In genomic region chr15:68335251-68335650, GRCh38 we compare ENCODE assay signal across 11 cellular contexts. TPM values are rescaled to one million over a fixed set of nuclear protein-coding genes. Genes with fewer than 3 reads are reported as not detected.
DNase-seq lines count a peak whose midpoint lies in the region; FAIRE-seq and TF ChIP-seq lines count a peak whose summit lies in the region.
"Had no signal": no experiment of that assay in that cellular context is flagged by ENCODE, and none has a peak within 500 bp of the region (broad histone marks: within the 10 kb centered on the region; RNA-seq: fewer than 3 reads in every experiment).

No MANE protein-coding gene starts in this region.

- H3K9ac ChIP-seq in astrocyte (ENCODE audit: low read length) (no peak overlapping the region), kidney (ENCODE audit: low read length in 2 of 2) (no peak overlapping the region)

- H3K4me1 ChIP-seq in astrocyte (ENCODE audit: insufficient read depth, low read length), result peaks cover 34% of the 10 kb centered on the region
- H3K4me1 ChIP-seq in kidney (ENCODE audit: control insufficient read depth in 1 of 2, insufficient read depth in 1 of 2, low read depth in 1 of 2, low read length in 2 of 2), result peaks cover 8 to 12% of the 10 kb centered on the region in 2 donors

- H3K79me2 ChIP-seq in astrocyte (ENCODE audit: insufficient read depth, low read length), result no peaks in the 10 kb centered on the region

- H3K36me3 ChIP-seq in astrocyte (ENCODE audit: insufficient read depth, low read length) (peaks cover 8% of the 10 kb centered on the region), kidney (ENCODE audit: control insufficient read depth in 1 of 2, insufficient read depth in 2 of 2, low read length in 2 of 2) (no peaks in the 10 kb centered on the region)

- H3K9me3 ChIP-seq in astrocyte (ENCODE audit: insufficient read depth, low read depth, low read length), result no peaks in the 10 kb centered on the region
- no peaks in the 10 kb centered on the region for H3K9me3 ChIP-seq in kidney (ENCODE audit: control insufficient read depth in 1 of 2, low read length in 2 of 2)

- H3K27me3 ChIP-seq in astrocyte (ENCODE audit: insufficient read depth, low read length), result no peaks in the 10 kb centered on the region

- TF ChIP-seq CTCF in astrocyte (IDR thresholded peaks at IDR 0.05; ENCODE audit: insufficient read depth, low read depth, low read length) (no peak), kidney (IDR thresholded peaks at IDR 0.05; ENCODE audit: borderline replicate concordance, extremely low read depth, insufficient read depth) (no peak), D721Med (IDR thresholded peaks at IDR 0.05; ENCODE audit: insufficient read depth, missing control alignments) (no peak)

- H3K4me3 ChIP-seq in astrocyte (ENCODE audit: insufficient read depth, low read depth, low read length) (no peak overlapping the region), kidney (ENCODE audit: low read length in 2 of 2) (no peak overlapping the region)
- H3K4me3 ChIP-seq: PC-9 had no signal

- peak overlapping the region; percentile 90 for H3K27ac Mint-ChIP-seq in astrocyte (ENCODE audit: unreplicated experiment)
- H3K27ac Mint-ChIP-seq: H9 had no signal

- H3K4me2 ChIP-seq in astrocyte (ENCODE audit: low read length), result peak overlapping the region; percentile 37
- H3K4me2 ChIP-seq: PC-9 had no signal

- DNase-seq in A172 (ENCODE audit: low spot score), result peak; percentile 90
- peak; percentile 95 for DNase-seq in M059J (ENCODE audit: low read depth)
- DNase-seq in astrocyte (ENCODE audit: low read depth), result peak; percentile 14
- no peak for DNase-seq in kidney
- DNase-seq in D721Med (ENCODE audit: insufficient read length, low spot score), result no peak
- DNase-seq in SIG-M5 (lab: John Stamatoyannopoulos, UW), result no peak
- DNase-seq in activated T-cell treated with anti-CD3 and anti-CD28 coated beads for 4 hours, result no peak
- no peak for DNase-seq in activated gamma-delta T cell treated with Interleukin-2 at 50 U/mL for 16 hours
- DNase-seq: H9 had no signal

- peaks cover 2% of the 10 kb centered on the region for H3K27me3 Mint-ChIP-seq in astrocyte (ENCODE audit: low read depth, unreplicated experiment)

- H3K36me3 Mint-ChIP-seq in astrocyte (ENCODE audit: low read depth, unreplicated experiment), result peaks cover 49% of the 10 kb centered on the region

- H3K4me3 Mint-ChIP-seq in astrocyte (ENCODE audit: unreplicated experiment), result no peak overlapping the region
- H3K4me3 Mint-ChIP-seq: H9 had no signal

- no peak overlapping the region for H2AFZ ChIP-seq in astrocyte (ENCODE audit: low read depth, low read length)
- H2AFZ ChIP-seq: PC-9 had no signal

- no peaks in the 10 kb centered on the region for H3K9me3 Mint-ChIP-seq in astrocyte (ENCODE audit: unreplicated experiment)
- H3K9me3 Mint-ChIP-seq: H9 had no signal

- H4K20me1 ChIP-seq in astrocyte (ENCODE audit: insufficient read depth, low read length), result no peaks in the 10 kb centered on the region

- peaks cover 38% of the 10 kb centered on the region for H3K4me1 Mint-ChIP-seq in astrocyte (ENCODE audit: low read depth, unreplicated experiment)

- intact Hi-C loops in kidney (cut with DNase I), result no loop called here

- no peak for FAIRE-seq in astrocyte (lab: Jason Lieb, UNC)
- no peak for FAIRE-seq in kidney (lab: Jason Lieb, UNC)
- FAIRE-seq in D721Med (lab: Jason Lieb, UNC), result no peak
- FAIRE-seq: keratinocyte had no signal

- H3K27ac ChIP-seq in astrocyte (ENCODE audit: low read depth, low read length) (peak overlapping the region; percentile 42), kidney (ENCODE audit: low read depth in 2 of 2, low read length in 2 of 2) (peak overlapping the region; percentile 44 to 71)
- H3K27ac ChIP-seq: PC-9 had no signal

RNA-seq across cellular contexts. Expression of gene FEM1B, which starts 57.7 kb away (rescaled TPM):
- 24.7 and 26.9 TPM in 2 replicates for total RNA-seq in A172 (2014; rRNA removed; shearing (Covaris generic))
- 18.1 and 26.0 TPM in 2 replicates for total RNA-seq in M059J (2014; rRNA removed; shearing (Covaris generic))
- 38.6 and 49.5 TPM in 2 replicates for total RNA-seq in astrocyte
- 47.6 TPM for total RNA-seq in kidney
- 9.8 TPM for polyA plus RNA-seq in kidney (ENCODE audit: insufficient read depth, low read depth, low replicate concordance)

Comparison
In these comparisons a context has a peak if more than half of its experiments do, and no peak if none do; other contexts are left out.
1. DNase-seq: peak in A172 (single experiment), M059J (single experiment) and astrocyte (single experiment); none in kidney (single experiment), D721Med (single experiment), SIG-M5 (single experiment), activated T-cell treated with anti-CD3 and anti-CD28 coated beads for 4 hours (single experiment) and activated gamma-delta T cell treated with Interleukin-2 at 50 U/mL for 16 hours (single experiment).